In genomic region chr1:23019094-23019850, GRCh38 we compare ENCODE assay signal across 8 cellular contexts. TPM values are rescaled to one million over a fixed set of nuclear protein-coding genes. Genes with fewer than 3 reads are reported as not detected.
A peak's percentile ranks its signal among the peaks of the same experiment; 100 is the strongest.
DNase-seq lines count a peak whose midpoint lies in the region; ATAC-seq, FAIRE-seq and TF ChIP-seq lines count a peak whose summit lies in the region.

Gene KDM1A, plus strand, starts transcription at chr1:23019468. Its CDS starts 129 bp downstream, at chr1:23019597.

- no peak for TF ChIP-seq EP300 in upper lobe of left lung (IDR thresholded peaks at IDR 0.05)

- H3K4me1 ChIP-seq in adrenal gland (replicated peaks in 1 of 2) (peaks cover 8 to 15% of the 10 kb centered on the region in 2 donors), heart left ventricle (peaks cover 0 to 22% (median 10%) of the 10 kb centered on the region in 12 donors), upper lobe of left lung (peaks cover 14 to 24% (median 19%) of the 10 kb centered on the region in 4 donors)

- H3K27me3 ChIP-seq in adrenal gland (no peaks in the 10 kb centered on the region), heart left ventricle (no peaks in the 10 kb centered on the region), upper lobe of left lung (no peaks in the 10 kb centered on the region)

- intact Hi-C loops in adrenal gland (cut with DNase I) (loop anchor here in 1 of 2 donors (10.0 kb wide), 1 partner anchor 76 kb away; no protein-coding TSS in a partner anchor), heart left ventricle (cut with DNase I) (loop anchor here in 1 of 10 donors (5.0 kb wide), 1 partner anchor 148 kb away; the partner anchor contains the start of gene LUZP1), posterior cingulate gyrus (cut with DNase I) (no loop called here)

- TF ChIP-seq POLR2A in GM12891 (IDR thresholded peaks at IDR 0.05; ENCODE audit: low read depth, low read length) (peak; percentile 95), adrenal gland (IDR thresholded peaks at IDR 0.05) (peak; percentile 78 to 93), heart left ventricle (IDR thresholded peaks at IDR 0.05) (peak in 1 of 2 donors; percentile 74), upper lobe of left lung (IDR thresholded peaks at IDR 0.05) (peak in 3 of 4 donors; percentile 60 to 87 (median 86))

- DNase-seq in GM12891 (ENCODE audit: insufficient read length, low spot score), result peak; percentile 88
- DNase-seq in NCI-H1436 (lab: John Stamatoyannopoulos, UW), result peak; percentile 94
- peak; percentile 80 to 95 (median 87) for DNase-seq in T-helper 1 cell
- DNase-seq in adrenal gland, result peak; percentile 97 to 99 (median 98)
- DNase-seq in heart left ventricle, result peak; percentile 97 to 99 (median 98)
- peak; percentile 96 to 99 (median 98) for DNase-seq in posterior cingulate gyrus
- DNase-seq in upper lobe of left lung, result peak; percentile 98 to 99

- ATAC-seq in HG02798 (IDR thresholded peaks at IDR 0.05; ENCODE audit: poor library complexity, unreplicated experiment) (peak; percentile 94), heart left ventricle (peak; percentile 99 to 100 (median 100)), upper lobe of left lung (ENCODE audit: low FRiP score in 2 of 2) (peak; percentile 99 to 100)

- H3K36me3 ChIP-seq in adrenal gland (replicated peaks in 1 of 2) (no peaks in the 10 kb centered on the region), heart left ventricle (no peaks in the 10 kb centered on the region), upper lobe of left lung (no peaks in the 10 kb centered on the region)

- TF ChIP-seq CTCF in adrenal gland (IDR thresholded peaks at IDR 0.05) (no peak), heart left ventricle (IDR thresholded peaks at IDR 0.05) (peak in 4 of 12 donors; percentile 10 to 44 (median 36)), upper lobe of left lung (IDR thresholded peaks at IDR 0.05) (peak in 2 of 6 experiments; percentile 28 to 48)

- peak within 1 kb of the TSS; percentile 60 to 91 (median 90) for H3K27ac ChIP-seq in adrenal gland
- peak within 1 kb of the TSS; percentile 60 to 91 (median 83) for H3K27ac ChIP-seq in heart left ventricle
- peak within 1 kb of the TSS; percentile 81 to 92 (median 88) for H3K27ac ChIP-seq in upper lobe of left lung

- peak; percentile 97 for FAIRE-seq in GM12891 (lab: Jason Lieb, UNC)

- peak within 1 kb of the TSS; percentile 79 to 99 (median 83) for H3K4me3 ChIP-seq in adrenal gland
- peak within 1 kb of the TSS; percentile 68 to 98 (median 90) for H3K4me3 ChIP-seq in heart left ventricle
- peak within 1 kb of the TSS; percentile 80 to 98 (median 85) for H3K4me3 ChIP-seq in upper lobe of left lung

- no peaks in the 10 kb centered on the region for H3K9me3 ChIP-seq in adrenal gland (replicated peaks in 1 of 3)
- H3K9me3 ChIP-seq in heart left ventricle, result peaks cover 0 to 20% (median 3%) of the 10 kb centered on the region in 12 donors
- no peaks in the 10 kb centered on the region for H3K9me3 ChIP-seq in upper lobe of left lung

- WGBS in adrenal gland, 4 donors, result 1 to 2% (median 1%) methylated on average over 7 to 83 of the region's 84 CpGs
- 0 to 1% (median 0%) methylated on average over 27 to 84 of the region's 84 CpGs for WGBS in heart left ventricle, 4 donors
- 1% methylated on average over 17 to 47 of the region's 84 CpGs for WGBS in upper lobe of left lung, 2 donors

TF ChIP-seq in GM12891, 5 proteins besides CTCF, POLR2A, EP300 and RAD21:
- TF ChIP-seq TAF1 (IDR thresholded peaks at IDR 0.05; ENCODE audit: low read depth, low read length) (peak; percentile 94), POLR2AphosphoS5 (IDR thresholded peaks at IDR 0.05; ENCODE audit: low read depth, low read length) (peak; percentile 90), PAX5 (IDR thresholded peaks at IDR 0.05; ENCODE audit: insufficient read depth, low read length, severe bottlenecking) (peak; percentile 71), SPI1 (IDR thresholded peaks at IDR 0.05; ENCODE audit: low read depth, low read length) (no peak; the same call in 1 of the 2 replicates), POU2F2 (IDR thresholded peaks at IDR 0.05; ENCODE audit: low read depth, low read length) (peak; percentile 87)
TF ChIP-seq in GM12891: peak in this region for 4.

RNA-seq across cellular contexts. Expression of gene KDM1A, which starts in this region (rescaled TPM):
- polyA plus RNA-seq in GM12891 (2012; ENCODE audit: low read depth, missing spikeins), result 51.3 TPM
- total RNA-seq in adrenal gland (10 to 100 TPM; 43.0 to 65.4 (median 60.6) TPM), heart left ventricle (10 to 100 TPM; 27.2 to 37.2 (median 29.7) TPM), upper lobe of left lung (10 to 100 TPM; 29.0 to 56.7 (median 42.6) TPM)
- polyA plus RNA-seq in adrenal gland (10 to 100 TPM; 25.3 to 47.8 (median 30.0) TPM), heart left ventricle (10 to 100 TPM; 14.8 to 32.8 TPM)

Comparison
In these comparisons a context has a peak if more than half of its experiments do, and no peak if none do; other contexts are left out.
1. Peak in every context shown above with its lines: DNase-seq, ATAC-seq, H3K4me3 ChIP-seq and H3K27ac ChIP-seq.